ENCODE assay signal across 8 cellular contexts in genomic region chr12:77002382-77002781, GRCh38.
"Had no signal": no experiment of that assay in that cellular context is flagged by ENCODE, and none has a peak within 500 bp of the region (broad histone marks: within the 10 kb centered on the region; RNA-seq: fewer than 3 reads in every experiment).

No MANE protein-coding gene starts in this region.

- ATAC-seq: GM12878 had no signal

- FAIRE-seq: G401.6, GM12878, GM12891, GM12892, GM18507, GM19239 had no signal

- DNase-seq: GDM1, GF-D8 had no signal

- H3K4me3 ChIP-seq: GM12878 had no signal
